In the genomic region with DNA sequence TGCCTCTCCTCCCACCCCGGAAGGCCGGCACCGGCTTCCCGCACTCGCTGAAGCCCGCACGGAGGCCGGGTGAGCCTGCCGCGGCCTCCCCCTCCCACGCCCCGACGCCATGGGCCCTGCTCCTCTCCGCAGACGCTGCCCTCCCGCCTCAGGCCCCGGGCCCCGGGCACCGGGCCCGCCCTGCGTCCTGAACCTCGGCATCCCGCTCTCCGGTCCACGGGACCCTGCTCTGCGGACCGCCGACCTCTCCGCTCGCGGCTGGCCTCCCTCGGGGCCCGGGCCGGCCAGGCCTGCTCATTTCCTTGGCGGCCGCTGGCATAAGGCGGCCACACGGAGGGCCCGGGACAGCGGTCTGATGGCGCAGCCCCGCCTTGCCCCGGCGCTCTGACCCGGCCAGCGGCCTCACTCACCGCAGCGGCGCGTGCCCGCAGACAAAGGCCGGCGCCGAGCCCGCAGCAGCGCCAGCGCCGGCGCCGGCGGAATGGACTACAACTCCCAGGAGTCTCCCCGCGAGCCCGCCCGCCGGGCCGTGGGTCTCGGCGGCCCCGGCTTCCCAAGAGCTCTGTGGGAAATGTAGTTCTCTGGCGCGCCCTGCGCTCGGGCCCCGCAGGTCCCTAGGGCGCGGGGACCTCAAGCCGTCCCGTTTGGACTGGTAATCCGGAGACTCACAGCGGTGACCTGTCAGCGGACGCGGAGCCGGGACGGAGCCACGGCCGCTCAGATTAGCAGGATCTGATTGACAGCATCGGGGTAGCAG, we compare ENCODE assay signal across 8 cellular contexts. TPM values are rescaled to one million over a fixed set of nuclear protein-coding genes. Genes with fewer than 3 reads are reported as not detected.
DNase-seq lines count a peak whose midpoint lies in the region; ATAC-seq and TF ChIP-seq lines count a peak whose summit lies in the region.

A gene with protein sequence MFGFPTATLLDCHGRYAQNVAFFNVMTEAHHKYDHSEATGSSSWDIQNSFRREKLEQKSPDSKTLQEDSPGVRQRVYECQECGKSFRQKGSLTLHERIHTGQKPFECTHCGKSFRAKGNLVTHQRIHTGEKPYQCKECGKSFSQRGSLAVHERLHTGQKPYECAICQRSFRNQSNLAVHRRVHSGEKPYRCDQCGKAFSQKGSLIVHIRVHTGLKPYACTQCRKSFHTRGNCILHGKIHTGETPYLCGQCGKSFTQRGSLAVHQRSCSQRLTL (minus strand): TSS at position 490 of the 757 bp plus-strand sequence. CDS start 2,748 bp downstream, outside the sequence.

- no peaks in the 10 kb centered on the region for H3K4me1 ChIP-seq in aorta (ENCODE audit: control insufficient read depth in 1 of 2, insufficient read depth in 2 of 2, low read length in 2 of 2)

- in situ Hi-C loops in GM13977 (cut with MboI; ENCODE audit: low pct_unique_long_range_greater_than_20kb, low sequenced_read_pairs, unreplicated experiment), result no loop called here
- in situ Hi-C loops in astrocyte of the cerebellum (cut with HindIII; ENCODE audit: low sequenced_read_pairs), result no loop called here

- intact Hi-C loops in aorta (cut with DNase I), result no loop called here

- H3K4me3 ChIP-seq in astrocyte of the cerebellum (ENCODE audit: low read depth, low read length) (peak within 1 kb of the TSS; percentile 61), aorta (ENCODE audit: low read length in 2 of 2) (peak within 1 kb of the TSS; percentile 93 to 94)

- DNase-seq in GM13977 (ENCODE audit: low spot score) (peak; percentile 96), NCI-H1105 (lab: John Stamatoyannopoulos, UW) (peak; percentile 32), T1000 (lab: John Stamatoyannopoulos, UW) (peak; percentile 59), astrocyte of the cerebellum (ENCODE audit: low read depth) (peak; percentile 52), hippocampal formation (lab: John Stamatoyannopoulos, UW) (peak; percentile 83 to 86), retina (peak; percentile 96), aorta (peak; percentile 91 to 95)

- 0 to 1% methylated on average over 87 to 89 of the region's 89 CpGs for WGBS in aorta, 2 donors

- no peaks in the 10 kb centered on the region for H3K27me3 ChIP-seq in aorta (ENCODE audit: control insufficient read depth in 1 of 2, insufficient read depth in 2 of 2, low read length in 1 of 2)

- peaks cover 13% of the 10 kb centered on the region for H3K9me3 ChIP-seq in aorta (ENCODE audit: control insufficient read depth, low read length)

- ATAC-seq in HG02642 (IDR thresholded peaks at IDR 0.05; ENCODE audit: poor library complexity, unreplicated experiment) (peak; percentile 99), aorta (ENCODE audit: low FRiP score) (peak; percentile 97)

- H3K27ac ChIP-seq in aorta (ENCODE audit: low read depth in 1 of 2, low read length in 2 of 2), result peak within 1 kb of the TSS; percentile 22 to 48

- TF ChIP-seq CTCF in GM13977 (IDR thresholded peaks at IDR 0.05; ENCODE audit: extremely low read depth, insufficient read depth, missing control alignments) (no peak), astrocyte of the cerebellum (IDR thresholded peaks at IDR 0.05; ENCODE audit: low read depth, low read length, missing control alignments) (no peak)

- peaks cover 12 to 21% of the 10 kb centered on the region in 2 donors for H3K36me3 ChIP-seq in aorta (ENCODE audit: control insufficient read depth in 1 of 2, insufficient read depth in 2 of 2, low read length in 1 of 2)

RNA-seq across cellular contexts. Expression of the gene that starts here (rescaled TPM):
- total RNA-seq in aorta, result 10 to 100 TPM; 22.0 to 31.6 TPM
- polyA plus RNA-seq in aorta, result 10 to 100 TPM; 63.4 to 68.6 TPM

Comparison
In these comparisons a context has a peak if more than half of its experiments do, and no peak if none do; other contexts are left out.
1. Peak in every context shown above with its lines: DNase-seq, ATAC-seq, H3K4me3 ChIP-seq and H3K27ac ChIP-seq.
2. DNase-seq: peak in every context shown above with its lines; median percentile 96 in GM13977; 96 in retina; 93 in aorta; 84 in hippocampal formation; 59 in T1000; 52 in astrocyte of the cerebellum; 32 in NCI-H1105.